In the genomic region with DNA sequence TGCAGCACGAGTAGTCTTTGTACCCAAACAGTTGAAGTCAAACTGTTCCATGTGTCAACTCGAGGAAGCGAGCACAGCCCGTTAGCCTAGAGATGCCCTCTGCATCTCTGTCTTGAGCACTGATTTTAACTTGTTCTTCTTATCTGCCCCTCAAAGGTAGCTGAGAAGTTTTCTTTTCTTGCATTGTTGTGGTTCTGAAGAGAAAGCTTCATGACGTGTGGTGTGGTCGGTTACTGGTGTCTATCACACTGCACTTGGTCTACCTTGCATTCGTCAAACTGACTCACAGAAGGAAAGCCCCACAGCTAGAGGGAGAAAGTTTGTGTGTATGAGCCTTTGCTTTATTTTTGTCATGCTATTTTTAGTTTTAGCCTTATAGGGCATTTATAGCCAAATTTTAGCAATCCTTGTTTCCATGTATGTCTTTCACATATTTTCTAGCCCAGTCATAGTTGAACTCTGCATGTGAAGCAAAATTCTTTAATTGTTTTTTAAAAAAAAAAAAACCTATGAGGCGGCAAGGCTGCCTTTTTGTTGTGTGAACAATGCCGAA, we compare ENCODE assay signal across 8 cellular contexts.
DNase-seq lines count a peak whose midpoint lies in the region; ATAC-seq, FAIRE-seq and TF ChIP-seq lines count a peak whose summit lies in the region.

No MANE protein-coding gene starts in this region.

- no peaks in the 10 kb centered on the region for H3K9me3 Mint-ChIP-seq in stimulated activated effector memory CD8-positive, alpha-beta T cell treated with anti-CD3 and anti-CD28 coated beads, Interleukin-12 subunit alpha, Interleukin-12 subunit beta, amount 100 ng/mL, for 72 hours

- H3K4me1 ChIP-seq in RWPE2 (ENCODE audit: insufficient read depth, poor library complexity, severe bottlenecking), result peaks cover 42% of the 10 kb centered on the region

- H3K4me1 Mint-ChIP-seq in stimulated activated effector memory CD8-positive, alpha-beta T cell treated with anti-CD3 and anti-CD28 coated beads, Interleukin-12 subunit alpha, Interleukin-12 subunit beta, amount 100 ng/mL, for 72 hours, result peaks cover 10% of the 10 kb centered on the region

- ATAC-seq in RWPE2 (ENCODE audit: low read depth), result peak; percentile 91
- ATAC-seq in stimulated activated effector memory CD8-positive, alpha-beta T cell treated with anti-CD3 and anti-CD28 coated beads, Interleukin-12 subunit alpha, Interleukin-12 subunit beta, amount 100 ng/mL, for 72 hours, result peak; percentile 100

- no peak for TF ChIP-seq POLR2A in H54 (IDR thresholded peaks at IDR 0.05; ENCODE audit: low read depth, low read length)

- peak; percentile 78 for FAIRE-seq in H54 (lab: Jason Lieb, UNC)

- DNase-seq in GM12865 (ENCODE audit: low read depth) (peak; percentile 84), H54 (ENCODE audit: insufficient read length, low spot score) (no peak), RWPE2 (ENCODE audit: low spot score) (peak; percentile 77), fibroblast of mammary gland (ENCODE audit: low read depth) (peak; percentile 85), HUDEP-2 (lab: John Stamatoyannopoulos, UW; ENCODE audit: unreplicated experiment in 76 of 76) (no peak), NCI-H2171 (lab: John Stamatoyannopoulos, UW) (no peak), ureter (ENCODE audit: low spot score) (no peak)
- DNase-seq in stimulated activated effector memory CD8-positive, alpha-beta T cell treated with anti-CD3 and anti-CD28 coated beads, Interleukin-12 subunit alpha, Interleukin-12 subunit beta, amount 100 ng/mL, for 72 hours (ENCODE audit: low spot score in 2 of 2), result peak in 1 of 2 donors; percentile 53

- H3K36me3 Mint-ChIP-seq in stimulated activated effector memory CD8-positive, alpha-beta T cell treated with anti-CD3 and anti-CD28 coated beads, Interleukin-12 subunit alpha, Interleukin-12 subunit beta, amount 100 ng/mL, for 72 hours, result no peaks in the 10 kb centered on the region

- H3K36me3 ChIP-seq in RWPE2 (ENCODE audit: low read depth), result no peaks in the 10 kb centered on the region

- H3K27me3 ChIP-seq in RWPE2 (ENCODE audit: insufficient read depth, poor library complexity, severe bottlenecking), result no peaks in the 10 kb centered on the region

- H3K27ac ChIP-seq in RWPE2 (ENCODE audit: poor library complexity, severe bottlenecking), result peak overlapping the region; percentile 59

- no peak overlapping the region for H3K4me3 Mint-ChIP-seq in stimulated activated effector memory CD8-positive, alpha-beta T cell treated with anti-CD3 and anti-CD28 coated beads, Interleukin-12 subunit alpha, Interleukin-12 subunit beta, amount 100 ng/mL, for 72 hours

- no peak overlapping the region for H3K27ac Mint-ChIP-seq in stimulated activated effector memory CD8-positive, alpha-beta T cell treated with anti-CD3 and anti-CD28 coated beads, Interleukin-12 subunit alpha, Interleukin-12 subunit beta, amount 100 ng/mL, for 72 hours

- TF ChIP-seq CTCF in GM12865 (IDR thresholded peaks at IDR 0.05; ENCODE audit: insufficient read depth, low read depth, low read length, missing control alignments) (no peak), RWPE2 (IDR thresholded peaks at IDR 0.05; ENCODE audit: poor library complexity, severe bottlenecking) (peak; percentile 30), fibroblast of mammary gland (conservative IDR thresholded peaks at IDR 0.05; ENCODE audit: control insufficient read depth, insufficient read depth, low read depth, low read length) (peak; percentile 20)

- H3K4me3 ChIP-seq in GM12865 (ENCODE audit: low read depth, low read length), result no peak overlapping the region
- H3K4me3 ChIP-seq in RWPE2 (ENCODE audit: severe bottlenecking), result no peak overlapping the region
- H3K4me3 ChIP-seq in fibroblast of mammary gland (ENCODE audit: control insufficient read depth, low read depth, low read length), result no peak overlapping the region

- no peaks in the 10 kb centered on the region for H3K9me3 ChIP-seq in RWPE2 (ENCODE audit: severe bottlenecking)

Comparison
In these comparisons a context has a peak if more than half of its experiments do, and no peak if none do; other contexts are left out.
1. DNase-seq: peak in GM12865 (single experiment), RWPE2 (single experiment) and fibroblast of mammary gland (single experiment); none in H54 (single experiment), HUDEP-2 (0 of 76), NCI-H2171 (single experiment) and ureter (single experiment).